Comparison of ENCODE assay signal across 11 cellular contexts in genomic region chr6:154488802-154489437, GRCh38. TPM values are rescaled to one million over a fixed set of nuclear protein-coding genes. Genes with fewer than 3 reads are reported as not detected.
A peak's percentile ranks its signal among the peaks of the same experiment; 100 is the strongest.
DNase-seq lines count a peak whose midpoint lies in the region; ATAC-seq and TF ChIP-seq lines count a peak whose summit lies in the region.
"Had no signal": no experiment of that assay in that cellular context is flagged by ENCODE, and none has a peak within 500 bp of the region (broad histone marks: within the 10 kb centered on the region; RNA-seq: fewer than 3 reads in every experiment).

No MANE protein-coding gene starts in this region.

- ATAC-seq in GM18870 (IDR thresholded peaks at IDR 0.05; ENCODE audit: unreplicated experiment) (no peak), GM18867 (IDR thresholded peaks at IDR 0.05; ENCODE audit: unreplicated experiment) (no peak)

- no peak overlapping the region for H3K9ac ChIP-seq in liver (ENCODE audit: low read depth in 1 of 2, low read length in 2 of 2)

- peaks cover 8 to 28% (median 19%) of the 10 kb centered on the region in 4 donors for H3K4me1 ChIP-seq in liver (ENCODE audit: control insufficient read depth in 4 of 4, insufficient read depth in 4 of 4, low read length in 3 of 4)

- peak in 1 of 2 donors; percentile 36 for TF ChIP-seq RAD21 in liver (IDR thresholded peaks at IDR 0.05)

- H3K4me3 ChIP-seq in LNCaP clone FGC (ENCODE audit: low read depth, low read length) (no peak overlapping the region), cardiac fibroblast (replicated peaks in 1 of 2; ENCODE audit: low read depth in 2 of 2, low read length in 2 of 2) (no peak overlapping the region), liver (ENCODE audit: low read depth in 1 of 3, low read length in 3 of 3) (no peak overlapping the region), coronary artery (no peak overlapping the region)
- H3K4me3 ChIP-seq: suprapubic skin had no signal

- peak; percentile 58 for DNase-seq in AG08396 (ENCODE audit: low spot score)
- peak; percentile 15 for DNase-seq in LNCaP clone FGC (ENCODE audit: low read depth)
- DNase-seq in cardiac fibroblast (ENCODE audit: low read depth in 2 of 2): peak; percentile 56 to 63
- DNase-seq in NCI-H2196 (lab: John Stamatoyannopoulos, UW; ENCODE audit: unreplicated experiment): no peak
- DNase-seq in coronary artery (ENCODE audit: low spot score): no peak
- DNase-seq: activated naive CD4-positive, alpha-beta T cell; SHP77 had no signal

- no peak for TF ChIP-seq CTCF in LNCaP clone FGC (IDR thresholded peaks at IDR 0.05; ENCODE audit: control insufficient read depth, extremely low read depth, insufficient read depth)
- no peak for TF ChIP-seq CTCF in cardiac fibroblast (IDR thresholded peaks at IDR 0.05; ENCODE audit: low read depth, low read length)
- TF ChIP-seq CTCF in liver (IDR thresholded peaks at IDR 0.05; ENCODE audit: low read depth, low read length, missing input control): no peak
- TF ChIP-seq CTCF in coronary artery (IDR thresholded peaks at IDR 0.05): no peak

- no peaks in the 10 kb centered on the region for H3K9me3 ChIP-seq in liver (ENCODE audit: control insufficient read depth in 4 of 4, low read length in 3 of 4)
- H3K9me3 ChIP-seq: suprapubic skin had no signal

- peak overlapping the region; percentile 60 to 65 for H3K27ac ChIP-seq in liver (ENCODE audit: low read depth in 1 of 2, low read length in 2 of 2)
- peak overlapping the region in 1 of 2 donors; percentile 66 for H3K27ac ChIP-seq in coronary artery
- H3K27ac ChIP-seq: suprapubic skin had no signal

- 70% methylated on average over 11 of the region's 11 CpGs for WGBS in liver

- no peaks in the 10 kb centered on the region for H3K36me3 ChIP-seq in liver (ENCODE audit: control insufficient read depth in 4 of 4, insufficient read depth in 3 of 4, low read depth in 1 of 4, low read length in 3 of 4)
- H3K36me3 ChIP-seq: suprapubic skin had no signal

- H3K27me3 ChIP-seq in liver (ENCODE audit: control insufficient read depth in 4 of 4, insufficient read depth in 4 of 4, low read length in 3 of 4): no peaks in the 10 kb centered on the region
- H3K27me3 ChIP-seq: suprapubic skin had no signal

TF ChIP-seq in liver, 16 proteins besides CTCF, POLR2A, EP300 and RAD21:
- TF ChIP-seq EGR1 (IDR thresholded peaks at IDR 0.05; ENCODE audit: low read depth in 2 of 2) (peak in 1 of 2 donors; percentile 34), HNF4A (conservative IDR thresholded peaks at IDR 0.05) (peak; percentile 75 to 81), FOXA2 (IDR thresholded peaks at IDR 0.05) (peak; percentile 52), ZBTB33 (IDR thresholded peaks at IDR 0.05) (peak; percentile 49), MAX (IDR thresholded peaks at IDR 0.05) (peak; percentile 66), SP1 (IDR thresholded peaks at IDR 0.05) (peak; percentile 66), HNF4G (IDR thresholded peaks at IDR 0.05) (peak; percentile 38), NR2F2 (IDR thresholded peaks at IDR 0.05) (peak; percentile 15), FOXA1 (IDR thresholded peaks at IDR 0.05) (no peak), YY1 (IDR thresholded peaks at IDR 0.05) (peak; percentile 85), GABPA (IDR thresholded peaks at IDR 0.05 in 1 of 2, conservative IDR thresholded peaks at IDR 0.05 in 1 of 2) (no peak), REST (IDR thresholded peaks at IDR 0.05) (peak; percentile 81), TAF1 (conservative IDR thresholded peaks at IDR 0.05) (no peak), JUND (IDR thresholded peaks at IDR 0.05) (peak in 1 of 2 donors; percentile 70), ATF3 (IDR thresholded peaks at IDR 0.05) (no peak), RXRA (IDR thresholded peaks at IDR 0.05) (peak; percentile 74 to 82)

RNA-seq across cellular contexts. Expression of gene CNKSR3, which starts 21.6 kb away (rescaled TPM):
- 10 to 100 TPM in 1 of 2 donors, 1 to 10 TPM in 1; 6.4 to 22.7 TPM for total RNA-seq in liver
- 10 to 100 TPM; 12.3 to 17.7 TPM for polyA plus RNA-seq in liver

Comparison
In these comparisons a context has a peak if more than half of its experiments do, and no peak if none do; other contexts are left out.
1. DNase-seq: peak in AG08396 (single experiment), LNCaP clone FGC (single experiment) and cardiac fibroblast (2 of 2); none in NCI-H2196 (single experiment) and coronary artery (single experiment).